ENCODE assay signal across 17 cellular contexts in the genomic region with DNA sequence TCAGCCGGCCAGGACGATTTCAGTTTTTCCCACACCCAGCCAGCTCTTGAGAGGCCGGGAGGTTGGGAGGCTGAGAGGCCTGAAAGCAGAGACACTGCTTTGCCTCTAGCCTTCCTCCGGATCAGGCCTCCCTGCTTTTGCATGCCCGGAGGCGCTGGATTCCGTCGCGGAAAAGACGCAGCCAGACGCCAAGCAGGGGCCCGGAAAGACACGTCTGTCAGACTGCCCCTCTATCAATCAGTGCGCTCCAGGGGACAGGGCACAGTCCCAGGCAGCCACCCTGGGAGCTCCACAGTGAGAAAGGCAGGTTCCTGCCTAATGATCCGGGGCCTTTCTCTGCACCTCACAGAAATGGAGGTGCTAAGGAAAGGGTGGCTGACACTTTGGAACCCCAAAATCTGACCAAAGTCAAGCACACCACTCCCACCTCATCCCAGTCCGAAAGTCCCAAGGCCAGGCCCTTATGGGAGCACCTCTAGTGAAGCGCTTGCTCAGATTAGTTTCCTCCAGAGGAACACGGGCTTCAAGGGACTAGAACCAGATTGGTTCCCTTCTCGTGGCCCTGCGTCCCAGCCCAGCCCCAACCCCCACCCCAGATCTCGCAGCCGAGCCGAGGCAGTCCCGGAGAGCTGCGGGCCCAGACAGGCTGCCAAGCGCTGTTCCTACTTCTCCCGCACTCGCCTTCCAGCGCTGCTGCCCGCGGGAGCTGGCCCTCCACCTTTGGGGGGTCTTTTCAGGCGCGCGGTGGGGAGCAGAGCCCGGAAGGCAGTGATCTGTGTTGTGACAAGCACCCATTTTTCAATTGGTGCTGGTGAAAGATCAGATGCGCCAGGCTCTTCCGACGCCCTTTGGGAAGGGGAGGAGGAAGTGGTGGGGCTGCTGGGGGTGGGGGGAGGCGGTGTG. TPM values are rescaled to one million over a fixed set of nuclear protein-coding genes. Genes with fewer than 3 reads are reported as not detected.
DNase-seq lines count a peak whose midpoint lies in the region; ATAC-seq and TF ChIP-seq lines count a peak whose summit lies in the region.
"Had no signal": no experiment of that assay in that cellular context is flagged by ENCODE, and none has a peak within 500 bp of the region (broad histone marks: within the 10 kb centered on the region; RNA-seq: fewer than 3 reads in every experiment).

No MANE protein-coding gene starts in this region.

- peak overlapping the region; percentile 77 for H3K27ac Mint-ChIP-seq in activated naive CD4-positive, alpha-beta T cell treated with anti-CD3 and anti-CD28 coated beads, Interleukin-2, amount 50 U/mL, for 24 hours
- H3K27ac Mint-ChIP-seq in activated naive CD4-positive, alpha-beta T cell treated with anti-CD3 and anti-CD28 coated beads, Interleukin-2, amount 50 U/mL, for 72 hours = no peak overlapping the region
- peak overlapping the region; percentile 33 for H3K27ac Mint-ChIP-seq in progenitor cell of endocrine pancreas

- intact Hi-C loops in testis (cut with DNase I; ENCODE audit: low total_unique reads) = no loop called here

- H3K4me3 Mint-ChIP-seq in activated naive CD4-positive, alpha-beta T cell treated with anti-CD3 and anti-CD28 coated beads, Interleukin-2, amount 50 U/mL, for 24 hours = peak overlapping the region; percentile 23
- H3K4me3 Mint-ChIP-seq in progenitor cell of endocrine pancreas (ENCODE audit: low read depth) = no peak overlapping the region

- H3K36me3 ChIP-seq in H7 (replicated peaks; ENCODE audit: control insufficient read depth, insufficient read depth, low read length) (no peaks in the 10 kb centered on the region), testis (ENCODE audit: low read depth, missing control alignments) (no peaks in the 10 kb centered on the region)
- H3K36me3 ChIP-seq: left ventricle myocardium inferior had no signal

- H3K4me1 ChIP-seq in testis = peaks cover 6% of the 10 kb centered on the region

- H3K9me3 ChIP-seq in testis = no peaks in the 10 kb centered on the region
- H3K9me3 ChIP-seq: left ventricle myocardium inferior had no signal

- peaks cover 70% of the 10 kb centered on the region for H3K27me3 Mint-ChIP-seq in activated naive CD4-positive, alpha-beta T cell treated with anti-CD3 and anti-CD28 coated beads, Interleukin-2, amount 50 U/mL, for 24 hours
- H3K27me3 Mint-ChIP-seq in progenitor cell of endocrine pancreas = peaks cover 94% of the 10 kb centered on the region

- WGBS in testis, 2 donors = 12 to 13% methylated on average over 27 to 39 of the region's 39 CpGs

- DNase-seq in activated naive CD4-positive, alpha-beta T cell treated with anti-CD3 and anti-CD28 coated beads, Interleukin-2, amount 50 U/mL, for 72 hours (ENCODE audit: low spot score in 2 of 2) = no peak
- DNase-seq in H7 = peak; percentile 85
- peak; percentile 63 for DNase-seq in fibroblast of gingiva (ENCODE audit: low read depth)
- DNase-seq in progenitor cell of endocrine pancreas (ENCODE audit: low spot score, unreplicated experiment) = no peak
- no peak for DNase-seq in NOMO-1 (lab: John Stamatoyannopoulos, UW; ENCODE audit: unreplicated experiment in 2 of 2)
- no peak for DNase-seq in testis
- no peak for DNase-seq in epidermal melanocyte (ENCODE audit: insufficient read length, low spot score)
- DNase-seq: activated CD4-positive, CD25-positive, alpha-beta regulatory T cell; hypothalamus; left ventricle myocardium inferior; NCI-H1105 treated with DMSO at 0.1 percent for 48 hours; NCI-H345 had no signal

- ATAC-seq in activated naive CD4-positive, alpha-beta T cell treated with anti-CD3 and anti-CD28 coated beads, Interleukin-2, amount 50 U/mL, for 72 hours = no peak

- TF ChIP-seq CTCF in progenitor cell of endocrine pancreas (IDR thresholded peaks at IDR 0.05; ENCODE audit: unreplicated experiment) (no peak), testis (IDR thresholded peaks at IDR 0.05) (no peak)

- H3K36me3 Mint-ChIP-seq in activated naive CD4-positive, alpha-beta T cell treated with anti-CD3 and anti-CD28 coated beads, Interleukin-2, amount 50 U/mL, for 24 hours = no peaks in the 10 kb centered on the region
- H3K36me3 Mint-ChIP-seq in activated naive CD4-positive, alpha-beta T cell treated with anti-CD3 and anti-CD28 coated beads, Interleukin-2, amount 50 U/mL, for 72 hours = peaks cover 10 to 64% of the 10 kb centered on the region in 2 donors
- H3K36me3 Mint-ChIP-seq in progenitor cell of endocrine pancreas (ENCODE audit: insufficient read depth) = no peaks in the 10 kb centered on the region

- peaks cover 38% of the 10 kb centered on the region for H3K4me1 Mint-ChIP-seq in activated naive CD4-positive, alpha-beta T cell treated with anti-CD3 and anti-CD28 coated beads, Interleukin-2, amount 50 U/mL, for 24 hours
- H3K4me1 Mint-ChIP-seq in progenitor cell of endocrine pancreas (ENCODE audit: low read depth) = peaks cover 11% of the 10 kb centered on the region

- H3K27me3 ChIP-seq in H7 (ENCODE audit: control insufficient read depth, insufficient read depth, low read length) (peaks cover 99% of the 10 kb centered on the region), testis (peaks cover 5% of the 10 kb centered on the region)

- no peaks in the 10 kb centered on the region for H3K9me3 Mint-ChIP-seq in activated naive CD4-positive, alpha-beta T cell treated with anti-CD3 and anti-CD28 coated beads, Interleukin-2, amount 50 U/mL, for 24 hours
- no peaks in the 10 kb centered on the region for H3K9me3 Mint-ChIP-seq in activated naive CD4-positive, alpha-beta T cell treated with anti-CD3 and anti-CD28 coated beads, Interleukin-2, amount 50 U/mL, for 72 hours
- no peaks in the 10 kb centered on the region for H3K9me3 Mint-ChIP-seq in progenitor cell of endocrine pancreas (ENCODE audit: low read depth)

- H3K4me3 ChIP-seq in H7 (ENCODE audit: insufficient read depth, low read depth, low read length) = no peak overlapping the region
- H3K4me3 ChIP-seq in testis = no peak overlapping the region
- H3K4me3 ChIP-seq: coronary artery, left ventricle myocardium inferior had no signal

- no peak overlapping the region for H3K27ac ChIP-seq in testis
- H3K27ac ChIP-seq: KMS-11, left ventricle myocardium inferior had no signal

- no peak for TF ChIP-seq POLR2A in testis (IDR thresholded peaks at IDR 0.05)

RNA-seq across cellular contexts. Expression of a gene that starts 5.0 kb away (rescaled TPM):
- total RNA-seq in activated naive CD4-positive, alpha-beta T cell treated with anti-CD3 and anti-CD28 coated beads, Interleukin-2, amount 50 U/mL, for 72 hours = not detected
- total RNA-seq in H7 (2014; rRNA removed; shearing (Covaris generic)) = 0.26 TPM in 1 of 2 replicates, not detected in the other
- total RNA-seq in progenitor cell of endocrine pancreas (1.7 and 4.1 TPM in 2 replicates), testis (not detected)
- 0.21 TPM for polyA plus RNA-seq in testis (ENCODE audit: insufficient read depth, low read depth, low replicate concordance)
- total RNA-seq: left ventricle myocardium inferior, subcutaneous adipose tissue had no signal
- polyA plus RNA-seq: CD14-positive monocyte had no signal

RNA-seq across cellular contexts. Expression of a gene that starts 12.4 kb away (rescaled TPM):
- not detected for total RNA-seq in activated naive CD4-positive, alpha-beta T cell treated with anti-CD3 and anti-CD28 coated beads, Interleukin-2, amount 50 U/mL, for 72 hours
- total RNA-seq in H7 (2014; rRNA removed; shearing (Covaris generic)) = not detected in 2 replicates
- total RNA-seq in progenitor cell of endocrine pancreas (1.7 and 3.4 TPM in 2 replicates), testis (1 to 10 TPM in 1 of 2 donors, under 1 TPM in 1; 0.99 to 1.1 TPM)
- 0.29 TPM for polyA plus RNA-seq in testis (ENCODE audit: insufficient read depth, low read depth, low replicate concordance)
- total RNA-seq: left ventricle myocardium inferior, subcutaneous adipose tissue had no signal
- polyA plus RNA-seq: CD14-positive monocyte had no signal

Comparison
In these comparisons a context has a peak if more than half of its experiments do, and no peak if none do; other contexts are left out.
1. H3K27ac Mint-ChIP-seq: peak in activated naive CD4-positive, alpha-beta T cell treated with anti-CD3 and anti-CD28 coated beads, Interleukin-2, amount 50 U/mL, for 24 hours (single experiment) and progenitor cell of endocrine pancreas (single experiment); none in activated naive CD4-positive, alpha-beta T cell treated with anti-CD3 and anti-CD28 coated beads, Interleukin-2, amount 50 U/mL, for 72 hours (0 of 2).
2. DNase-seq: peak in H7 (single experiment) and fibroblast of gingiva (single experiment); none in activated naive CD4-positive, alpha-beta T cell treated with anti-CD3 and anti-CD28 coated beads, Interleukin-2, amount 50 U/mL, for 72 hours (0 of 2), progenitor cell of endocrine pancreas (single experiment), NOMO-1 (0 of 2), testis (single experiment) and epidermal melanocyte (single experiment).